ENCODE assay signal across 21 cellular contexts in genomic region chr5:16691731-16692130, GRCh38.
DNase-seq lines count a peak whose midpoint lies in the region; ATAC-seq and TF ChIP-seq lines count a peak whose summit lies in the region.
"Had no signal": no experiment of that assay in that cellular context is flagged by ENCODE, and none has a peak within 500 bp of the region (broad histone marks: within the 10 kb centered on the region; RNA-seq: fewer than 3 reads in every experiment).

No MANE protein-coding gene starts in this region.

- H3K4me1 Mint-ChIP-seq in HFFc6 (ENCODE audit: low read depth), result peaks cover 8% of the 10 kb centered on the region
- H3K4me1 Mint-ChIP-seq in WTC11, result peaks cover 6% of the 10 kb centered on the region; the same call in 1 of the 2 replicates
- H3K4me1 Mint-ChIP-seq in nephron progenitor cell, result peaks cover 43% of the 10 kb centered on the region
- H3K4me1 Mint-ChIP-seq in type B pancreatic cell (ENCODE audit: unreplicated experiment), result peaks cover 4% of the 10 kb centered on the region

- ATAC-seq in WTC11, result no peak

- CTCF ChIA-PET in WTC11 (lab: Charles Lee) (interaction anchor here (1.4 to 3.2 kb wide), 6 partner anchors 9 to 85 kb away, joined by 6 to 19 read pairs (median 8); no protein-coding TSS in a partner anchor), A673 (lab: Charles Lee) (no interaction called here)

- H3K27ac ChIP-seq in A673 (ENCODE audit: low read depth, low read length, poor library complexity, severe bottlenecking), result no peak overlapping the region
- H3K27ac ChIP-seq: BLaER1, GM23248, Peyer's patch, SJCRH30 had no signal

- no peaks in the 10 kb centered on the region for H3K9me3 ChIP-seq in A673 (ENCODE audit: low read depth, low read length, poor library complexity, severe bottlenecking)
- H3K9me3 ChIP-seq: BLaER1, Peyer's patch, SJCRH30 had no signal

- POLR2A ChIA-PET in WTC11 (lab: Charles Lee) (interaction anchor here (0.7 kb wide), 1 partner anchor 371 kb away, joined by 3 read pairs; no protein-coding TSS in a partner anchor), A673 (lab: Charles Lee; ENCODE audit: low non-redundant PET) (no interaction called here)

- peaks cover 4% of the 10 kb centered on the region for H3K27me3 Mint-ChIP-seq in HFFc6 (ENCODE audit: insufficient read depth)
- H3K27me3 Mint-ChIP-seq in WTC11 (ENCODE audit: low read depth), result no peaks in the 10 kb centered on the region
- H3K27me3 Mint-ChIP-seq in nephron progenitor cell (ENCODE audit: low read depth, poor library complexity), result peaks cover 3% of the 10 kb centered on the region
- H3K27me3 Mint-ChIP-seq in type B pancreatic cell, result no peaks in the 10 kb centered on the region
- H3K27me3 Mint-ChIP-seq: CD4-positive, alpha-beta memory T cell had no signal

- H3K36me3 ChIP-seq in A673 (ENCODE audit: insufficient read depth, low read length, poor library complexity, severe bottlenecking), result peaks cover 87% of the 10 kb centered on the region
- H3K36me3 ChIP-seq: BLaER1, SJCRH30 had no signal

- BruUV-seq in A673 (replicated peaks; lab: Mats Ljungman, UMichigan), result no TSS peak

- H3K9me3 Mint-ChIP-seq in HFFc6, result no peaks in the 10 kb centered on the region
- H3K9me3 Mint-ChIP-seq in WTC11, result no peaks in the 10 kb centered on the region
- H3K9me3 Mint-ChIP-seq in nephron progenitor cell, result no peaks in the 10 kb centered on the region
- H3K9me3 Mint-ChIP-seq in type B pancreatic cell, result no peaks in the 10 kb centered on the region
- H3K9me3 Mint-ChIP-seq: CD4-positive, alpha-beta memory T cell had no signal

- peaks cover 9% of the 10 kb centered on the region for H3K4me1 ChIP-seq in A673 (ENCODE audit: insufficient read depth, low read length, poor library complexity, severe bottlenecking)
- H3K4me1 ChIP-seq: BLaER1, Peyer's patch, SJCRH30 had no signal

- no peak overlapping the region for H3K4me3 Mint-ChIP-seq in HFFc6
- no peak overlapping the region for H3K4me3 Mint-ChIP-seq in WTC11
- H3K4me3 Mint-ChIP-seq in nephron progenitor cell, result no peak overlapping the region
- no peak overlapping the region for H3K4me3 Mint-ChIP-seq in type B pancreatic cell
- H3K4me3 Mint-ChIP-seq: CD4-positive, alpha-beta memory T cell had no signal

- TF ChIP-seq CTCF in HFFc6 (IDR thresholded peaks at IDR 0.05), result no peak
- no peak for TF ChIP-seq CTCF in WTC11 (IDR thresholded peaks at IDR 0.05)
- TF ChIP-seq CTCF in nephron progenitor cell (IDR thresholded peaks at IDR 0.05), result no peak
- TF ChIP-seq CTCF in type B pancreatic cell (conservative IDR thresholded peaks at IDR 0.05), result no peak
- TF ChIP-seq CTCF in A673 (conservative IDR thresholded peaks at IDR 0.05; ENCODE audit: low read depth, low read length), result no peak

- H3K36me3 Mint-ChIP-seq in HFFc6 (ENCODE audit: low read depth) (peaks cover 46% of the 10 kb centered on the region), WTC11 (peaks cover 69% of the 10 kb centered on the region), nephron progenitor cell (ENCODE audit: low read depth) (peaks cover 91% of the 10 kb centered on the region), type B pancreatic cell (peaks cover 37% of the 10 kb centered on the region)
- H3K36me3 Mint-ChIP-seq: CD4-positive, alpha-beta memory T cell had no signal

- DNase-seq in HFFc6 (no peak), WTC11 (ENCODE audit: low spot score) (no peak), nephron progenitor cell (no peak), type B pancreatic cell (ENCODE audit: extremely low spot score, unreplicated experiment) (no peak), A673 (ENCODE audit: low spot score) (no peak), NCI-H146 treated with DMSO at 0.1 percent for 48 hours (lab: John Stamatoyannopoulos, UW; ENCODE audit: unreplicated experiment) (no peak), NCI-H2171 treated with DMSO at 0.1 percent for 48 hours (lab: John Stamatoyannopoulos, UW) (no peak)
- DNase-seq: ACHN; CD4-positive, alpha-beta memory T cell; DMS153; GM23248; HCEC 1CT; KG1; NCI-H1105; NCI-H146; NCI-H2029 treated with DMSO at 0.1 percent for 48 hours; NCI-H446; NCI-H526; Peyer's patch; SJCRH30 had no signal

- H3K27me3 ChIP-seq in A673 (replicated peaks; ENCODE audit: insufficient read depth, low read depth, low read length, poor library complexity), result no peaks in the 10 kb centered on the region
- H3K27me3 ChIP-seq: BLaER1, Peyer's patch, SJCRH30 had no signal

- H3K27ac Mint-ChIP-seq in HFFc6, result peak overlapping the region; percentile 41
- peak overlapping the region; percentile 90 for H3K27ac Mint-ChIP-seq in WTC11
- H3K27ac Mint-ChIP-seq in nephron progenitor cell, result peak overlapping the region; percentile 89
- H3K27ac Mint-ChIP-seq in type B pancreatic cell, result peak overlapping the region; percentile 8
- H3K27ac Mint-ChIP-seq: CD4-positive, alpha-beta memory T cell had no signal

- intact Hi-C loops in A673 (cut with micrococcal nuclease; ENCODE audit: unreplicated experiment), result loop anchor here (10.0 kb wide), 1 partner anchor 243 kb away; the partner anchor contains the start of gene MYO10

- no peak overlapping the region for H3K4me3 ChIP-seq in A673 (ENCODE audit: low read depth, low read length, poor library complexity, severe bottlenecking)
- H3K4me3 ChIP-seq: BLaER1, GM23248, Peyer's patch, SJCRH30 had no signal

TF ChIP-seq in WTC11, 78 proteins besides CTCF, POLR2A, EP300 and RAD21:
- TF ChIP-seq ATF2 (CRISPR knock-in tag; IDR thresholded peaks at IDR 0.05; ENCODE audit: borderline replicate concordance, low read depth), result no peak
- no peak for TF ChIP-seq ELF4 (CRISPR knock-in tag; IDR thresholded peaks at IDR 0.05; ENCODE audit: low read depth)
- no peak for TF ChIP-seq ESRRA (CRISPR knock-in tag; IDR thresholded peaks at IDR 0.05; ENCODE audit: borderline replicate concordance)
- TF ChIP-seq FOXK1 (CRISPR knock-in tag; IDR thresholded peaks at IDR 0.05), result no peak
- TF ChIP-seq USF1 (CRISPR knock-in tag; IDR thresholded peaks at IDR 0.05), result no peak
- TF ChIP-seq SMAD4 (CRISPR knock-in tag; IDR thresholded peaks at IDR 0.05), result no peak
- no peak for TF ChIP-seq ZNF219 (CRISPR knock-in tag; IDR thresholded peaks at IDR 0.05; ENCODE audit: borderline replicate concordance)
- no peak for TF ChIP-seq NFE2L1 (CRISPR knock-in tag; IDR thresholded peaks at IDR 0.05)
- TF ChIP-seq NFATC4 (CRISPR knock-in tag; IDR thresholded peaks at IDR 0.05), result no peak
- no peak for TF ChIP-seq NR1H2 (CRISPR knock-in tag; IDR thresholded peaks at IDR 0.05)
- no peak for TF ChIP-seq MLX (CRISPR knock-in tag; IDR thresholded peaks at IDR 0.05)
- TF ChIP-seq FOXP1 (CRISPR knock-in tag; IDR thresholded peaks at IDR 0.05; ENCODE audit: borderline replicate concordance), result no peak
- TF ChIP-seq CREB1 (CRISPR knock-in tag; IDR thresholded peaks at IDR 0.05), result no peak
- no peak for TF ChIP-seq SOX15 (CRISPR knock-in tag; IDR thresholded peaks at IDR 0.05)
- no peak for TF ChIP-seq HMGXB4 (CRISPR knock-in tag; IDR thresholded peaks at IDR 0.05)

Comparison
In these comparisons a context has a peak if more than half of its experiments do, and no peak if none do; other contexts are left out.
1. H3K27ac Mint-ChIP-seq: peak in every context shown above with its lines; median percentile 90 in WTC11; 89 in nephron progenitor cell; 41 in HFFc6; 8 in type B pancreatic cell.